In the genomic region with DNA sequence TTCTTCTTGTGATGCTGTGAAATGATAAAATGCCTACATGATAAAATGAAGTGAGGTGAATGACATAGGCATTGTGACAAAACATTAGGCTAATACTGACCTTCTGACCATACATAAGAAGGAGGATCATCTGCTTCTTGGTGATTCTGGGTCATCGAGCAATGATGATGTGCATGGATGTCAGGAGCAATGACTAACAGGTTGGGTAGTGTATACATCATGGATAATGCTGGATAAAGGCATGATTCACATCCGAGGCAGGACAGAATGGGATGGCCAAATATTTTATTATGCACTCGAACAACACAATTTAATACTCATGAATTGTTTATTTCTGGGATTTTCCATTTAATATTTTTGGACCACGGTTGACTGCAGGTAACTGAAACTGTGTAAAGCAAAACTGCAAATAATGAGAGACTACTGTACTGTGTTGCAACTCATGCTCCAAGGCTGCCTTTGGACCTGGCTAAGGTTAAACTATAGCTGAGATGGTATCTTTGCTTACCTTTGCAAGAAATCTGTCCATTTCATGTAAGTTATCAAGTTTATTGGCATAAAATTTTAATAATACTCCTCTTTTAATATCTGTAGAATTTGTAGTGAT, we compare ENCODE assay signal across 20 cellular contexts. TPM values are rescaled to one million over a fixed set of nuclear protein-coding genes. Genes with fewer than 3 reads are reported as not detected.
DNase-seq lines count a peak whose midpoint lies in the region; ATAC-seq, FAIRE-seq and TF ChIP-seq lines count a peak whose summit lies in the region.
"Had no signal": no experiment of that assay in that cellular context is flagged by ENCODE, and none has a peak within 500 bp of the region (broad histone marks: within the 10 kb centered on the region; RNA-seq: fewer than 3 reads in every experiment).

No MANE protein-coding gene starts in this region.

- FAIRE-seq in urothelium cell line (lab: Jason Lieb, UNC), result no peak
- FAIRE-seq: A204.1 had no signal

- WGBS in GM23248 (ENCODE audit: low coverage in 1 of 2, low lambda C conversion rate in 2 of 2, missing lambda C conversion rate in 2 of 2), 2 experiments, result 21 to 23% methylated on average over 4 of the region's 4 CpGs

- in situ Hi-C loops in GM23248 (cut with MboI), result no loop called here

- H3K36me3 ChIP-seq in GM23248 (ENCODE audit: low read depth), result no peaks in the 10 kb centered on the region

- TF ChIP-seq CTCF in fibroblast of mammary gland (conservative IDR thresholded peaks at IDR 0.05; ENCODE audit: control insufficient read depth, insufficient read depth, low read depth, low read length), result no peak

- H2AFZ ChIP-seq in GM23248, result no peak overlapping the region

- H3F3A ChIP-seq in GM23248 (ENCODE audit: insufficient read depth), result no peaks in the 10 kb centered on the region; the same call in 1 of the 2 replicates

- H4K20me1 ChIP-seq in GM23248 (ENCODE audit: insufficient read depth), result no peaks in the 10 kb centered on the region

- ATAC-seq in HG02763 (IDR thresholded peaks at IDR 0.05; ENCODE audit: unreplicated experiment), result no peak

- H3K9me2 ChIP-seq in GM23248 (ENCODE audit: insufficient read depth), result no peaks in the 10 kb centered on the region

- H3K27me3 ChIP-seq in GM23248 (replicated peaks; ENCODE audit: insufficient read depth), result no peaks in the 10 kb centered on the region

- peak; percentile 15 for DNase-seq in AG08395 (ENCODE audit: low spot score)
- peak; percentile 77 for DNase-seq in GM23248
- DNase-seq in RPMI7951 (ENCODE audit: low read depth), result peak; percentile 27
- peak; percentile 83 for DNase-seq in fibroblast of mammary gland (ENCODE audit: low read depth)
- no peak for DNase-seq in urothelium cell line (ENCODE audit: low spot score)
- DNase-seq in T-helper 2 cell, result no peak
- DNase-seq in SHP77 treated with DMSO at 0.1 percent for 48 hours (lab: John Stamatoyannopoulos, UW), result no peak
- DNase-seq: AML-193, Caco-2, DMS53, GDM1, NCI-H1436 treated with DMSO at 0.1 percent for 48 hours, NCI-H2081 treated with DMSO at 0.1 percent for 48 hours, NCI-H2227 treated with DMSO at 0.1 percent for 48 hours, NCI-H524 treated with DMSO at 0.1 percent for 48 hours, T-helper 1 cell had no signal

- no peak overlapping the region for H3K4me3 ChIP-seq in GM23248
- H3K4me3 ChIP-seq in fibroblast of mammary gland (ENCODE audit: control insufficient read depth, low read depth, low read length), result no peak overlapping the region
- H3K4me3 ChIP-seq: SK-N-MC had no signal

- no peak overlapping the region for H3K9ac ChIP-seq in GM23248

- no peaks in the 10 kb centered on the region for H3K9me3 ChIP-seq in GM23248 (ENCODE audit: low read depth)
- H3K9me3 ChIP-seq: Caco-2 had no signal

- no peaks in the 10 kb centered on the region for H3K79me2 ChIP-seq in GM23248 (ENCODE audit: insufficient read depth)

- no peak overlapping the region for H3K27ac ChIP-seq in GM23248
- H3K27ac ChIP-seq: SK-N-MC had no signal

- no peak overlapping the region for H3K4me2 ChIP-seq in GM23248 (ENCODE audit: unreplicated experiment)

- H3K4me1 ChIP-seq in GM23248 (ENCODE audit: insufficient read depth), result peaks cover 4% of the 10 kb centered on the region; the same call in 1 of the 2 replicates

RNA-seq across cellular contexts. Expression of a gene that starts 7.6 kb away (rescaled TPM):
- not detected in 2 replicates for total RNA-seq in GM23248 (2014; rRNA removed; shearing (Covaris generic))
- 0.26 and 0.79 TPM in 2 replicates for polyA plus RNA-seq in GM23248 (2016; fragmentation: Nextera tagmentation; extraction: Ambion mirVana)
- total RNA-seq in RPMI7951 (2014; rRNA removed; shearing (Covaris generic)), result 0.68 and 0.84 TPM in 2 replicates
- total RNA-seq: OCI-LY7 had no signal

RNA-seq across cellular contexts. Expression of a gene that starts 17.7 kb away (rescaled TPM):
- total RNA-seq in GM23248 (2014; rRNA removed; shearing (Covaris generic)), result 5.8 and 5.9 TPM in 2 replicates
- polyA plus RNA-seq in GM23248 (2016; fragmentation: Nextera tagmentation; extraction: Ambion mirVana), result 4.8 and 5.7 TPM in 2 replicates
- total RNA-seq in RPMI7951 (2014; rRNA removed; shearing (Covaris generic)), result 3.2 and 5.4 TPM in 2 replicates
- total RNA-seq: OCI-LY7 had no signal

Comparison
In these comparisons a context has a peak if more than half of its experiments do, and no peak if none do; other contexts are left out.
1. DNase-seq: peak in AG08395 (single experiment), GM23248 (single experiment), RPMI7951 (single experiment) and fibroblast of mammary gland (single experiment); none in urothelium cell line (single experiment), T-helper 2 cell (0 of 5) and SHP77 treated with DMSO at 0.1 percent for 48 hours (single experiment).